In the genomic region with DNA sequence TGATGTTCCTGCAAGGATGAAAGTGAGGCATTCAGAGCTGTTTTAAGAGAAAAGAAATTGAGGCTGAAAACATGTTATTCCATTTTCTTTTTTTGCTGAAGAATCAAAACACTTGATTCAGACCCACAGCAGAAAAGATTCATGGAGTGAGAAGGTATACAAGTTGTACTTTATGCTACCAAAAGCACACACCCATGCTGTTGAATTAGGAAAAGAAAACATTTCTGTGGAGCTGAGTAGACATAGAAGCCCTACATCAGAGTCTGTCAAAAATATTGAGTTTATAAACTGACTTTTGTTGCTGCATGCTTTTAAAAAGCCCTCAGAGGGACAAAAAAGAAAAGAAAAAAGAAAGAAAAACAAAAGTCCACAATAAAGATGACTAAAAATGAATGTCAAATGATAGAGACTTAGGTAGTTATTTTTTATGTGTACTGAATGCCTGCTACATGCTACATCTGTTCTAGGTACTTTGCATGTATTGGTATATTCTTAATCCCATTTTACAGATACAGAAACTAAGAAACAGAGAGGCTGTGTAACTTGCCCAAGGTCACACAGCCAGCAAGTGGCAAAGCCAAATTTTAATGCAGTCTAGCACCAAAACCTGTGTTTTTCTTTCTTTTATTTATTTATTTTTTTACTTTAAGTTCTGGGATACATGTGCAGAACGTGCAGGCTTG, we compare ENCODE assay signal across 20 cellular contexts.
DNase-seq lines count a peak whose midpoint lies in the region; ATAC-seq, FAIRE-seq and TF ChIP-seq lines count a peak whose summit lies in the region.
"Had no signal": no experiment of that assay in that cellular context is flagged by ENCODE, and none has a peak within 500 bp of the region (broad histone marks: within the 10 kb centered on the region; RNA-seq: fewer than 3 reads in every experiment).

No MANE protein-coding gene starts in this region.

- H3K4me3 Mint-ChIP-seq in activated CD8-positive, alpha-beta memory T cell treated with anti-CD3 and anti-CD28 coated beads, Interleukin-2, amount 10 ng/mL, durations not matched to agents 7 days and 5 days: no peak overlapping the region
- H3K4me3 Mint-ChIP-seq in natural killer cell treated with Interleukin-12 subunit alpha and Interleukin-12 subunit beta and Interleukin-15 and Interleukin-18, amount 100 ng/mL, for 72 hours: no peak overlapping the region
- H3K4me3 Mint-ChIP-seq: CD4-positive, alpha-beta T cell; H9; IgD-negative memory B cell had no signal

- no peak for TF ChIP-seq CTCF in coronary artery (IDR thresholded peaks at IDR 0.05)

- no peaks in the 10 kb centered on the region for H3K36me3 Mint-ChIP-seq in activated CD8-positive, alpha-beta memory T cell treated with anti-CD3 and anti-CD28 coated beads, Interleukin-2, amount 10 ng/mL, durations not matched to agents 7 days and 5 days
- H3K36me3 Mint-ChIP-seq in natural killer cell treated with Interleukin-12 subunit alpha and Interleukin-12 subunit beta and Interleukin-15 and Interleukin-18, amount 100 ng/mL, for 72 hours: no peaks in the 10 kb centered on the region

- peaks cover 28% of the 10 kb centered on the region for H3K27me3 Mint-ChIP-seq in activated CD8-positive, alpha-beta memory T cell treated with anti-CD3 and anti-CD28 coated beads, Interleukin-2, amount 10 ng/mL, durations not matched to agents 7 days and 5 days
- peaks cover 0 to 3% of the 10 kb centered on the region in 2 donors for H3K27me3 Mint-ChIP-seq in natural killer cell treated with Interleukin-12 subunit alpha and Interleukin-12 subunit beta and Interleukin-15 and Interleukin-18, amount 100 ng/mL, for 72 hours

- H3K27ac Mint-ChIP-seq in activated CD8-positive, alpha-beta memory T cell treated with anti-CD3 and anti-CD28 coated beads, Interleukin-2, amount 10 ng/mL, durations not matched to agents 7 days and 5 days: no peak overlapping the region
- no peak overlapping the region for H3K27ac Mint-ChIP-seq in natural killer cell treated with Interleukin-12 subunit alpha and Interleukin-12 subunit beta and Interleukin-15 and Interleukin-18, amount 100 ng/mL, for 72 hours
- H3K27ac Mint-ChIP-seq: CD4-positive, alpha-beta T cell; H9 had no signal

- no peaks in the 10 kb centered on the region for H3K4me1 Mint-ChIP-seq in activated CD8-positive, alpha-beta memory T cell treated with anti-CD3 and anti-CD28 coated beads, Interleukin-2, amount 10 ng/mL, durations not matched to agents 7 days and 5 days
- H3K4me1 Mint-ChIP-seq in natural killer cell treated with Interleukin-12 subunit alpha and Interleukin-12 subunit beta and Interleukin-15 and Interleukin-18, amount 100 ng/mL, for 72 hours (ENCODE audit: low read depth in 2 of 2): peaks cover 0 to 2% of the 10 kb centered on the region in 2 donors

- no peaks in the 10 kb centered on the region for H3K9me3 Mint-ChIP-seq in activated CD8-positive, alpha-beta memory T cell treated with anti-CD3 and anti-CD28 coated beads, Interleukin-2, amount 10 ng/mL, durations not matched to agents 7 days and 5 days (ENCODE audit: low read depth)
- no peaks in the 10 kb centered on the region for H3K9me3 Mint-ChIP-seq in natural killer cell treated with Interleukin-12 subunit alpha and Interleukin-12 subunit beta and Interleukin-15 and Interleukin-18, amount 100 ng/mL, for 72 hours
- H3K9me3 Mint-ChIP-seq: CD4-positive, alpha-beta T cell; H9; IgD-negative memory B cell had no signal

- CTCF ChIA-PET in activated CD8-positive, alpha-beta memory T cell treated with anti-CD3 and anti-CD28 coated beads, Interleukin-2, amount 10 ng/mL, durations not matched to agents 7 days and 5 days (lab: Charles Lee): no interaction called here

- intact Hi-C loops in sciatic nerve (cut with DNase I) (no loop called here), left ventricle myocardium superior (cut with micrococcal nuclease) (no loop called here)

- peak; percentile 17 for FAIRE-seq in urothelium cell line (lab: Jason Lieb, UNC)
- FAIRE-seq: A204.1, D721Med, GM12891, GM19239, HepG2 had no signal

- DNase-seq in coronary artery (ENCODE audit: low spot score) (no peak), inferior parietal cortex (ENCODE audit: extremely low spot score) (peak; percentile 37), sciatic nerve (ENCODE audit: low spot score) (no peak), urothelium cell line (ENCODE audit: low spot score) (no peak), NCI-H146 (lab: John Stamatoyannopoulos, UW) (no peak), left ventricle myocardium superior (no peak)
- no peak for DNase-seq in activated CD8-positive, alpha-beta memory T cell treated with anti-CD3 and anti-CD28 coated beads, Interleukin-2, amount 10 ng/mL, durations not matched to agents 7 days and 5 days
- no peak for DNase-seq in natural killer cell treated with Interleukin-12 subunit alpha and Interleukin-12 subunit beta and Interleukin-15 and Interleukin-18, amount 100 ng/mL, for 72 hours (ENCODE audit: low spot score)
- DNase-seq: ACHN; Caco-2; CD4-positive, alpha-beta T cell; GOT3; H9 had no signal

- peak overlapping the region; percentile 32 for H3K4me3 ChIP-seq in coronary artery

- peak; percentile 53 for ATAC-seq in sciatic nerve
- ATAC-seq in activated CD8-positive, alpha-beta memory T cell treated with anti-CD3 and anti-CD28 coated beads, Interleukin-2, amount 10 ng/mL, durations not matched to agents 7 days and 5 days: no peak
- no peak for ATAC-seq in natural killer cell treated with Interleukin-12 subunit alpha and Interleukin-12 subunit beta and Interleukin-15 and Interleukin-18, amount 100 ng/mL, for 72 hours
- no peak for ATAC-seq in left ventricle myocardium superior

- no peak overlapping the region for H3K27ac ChIP-seq in coronary artery
- H3K27ac ChIP-seq: C4-2B had no signal
